ENCODE assay signal across 25 cellular contexts in the genomic region with DNA sequence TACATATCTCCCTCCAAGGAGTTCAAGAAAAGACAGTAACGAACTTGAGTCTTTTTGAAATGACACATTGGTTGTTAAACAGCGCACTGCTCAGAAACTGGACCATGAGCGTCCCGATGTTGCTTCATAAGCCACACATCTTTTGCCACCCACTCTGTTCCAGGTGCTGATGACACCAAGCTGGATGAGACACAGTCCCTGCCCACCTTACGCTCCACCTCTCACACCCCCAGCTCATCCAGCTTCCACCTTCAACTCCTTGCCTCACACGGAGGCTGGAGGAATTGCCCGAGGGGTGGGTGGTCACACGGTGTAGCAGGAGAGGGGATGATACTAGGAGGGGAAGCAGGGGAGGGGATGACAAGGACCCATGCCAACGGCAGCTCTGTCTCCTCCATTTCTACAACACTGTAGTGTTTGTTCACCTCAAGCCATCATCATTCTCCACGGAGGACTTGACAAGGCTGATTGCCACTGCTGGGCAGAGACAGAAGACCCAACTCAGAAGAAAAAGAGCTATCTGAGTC.
A peak's percentile ranks its signal among the peaks of the same experiment; 100 is the strongest.
DNase-seq lines count a peak whose midpoint lies in the region; ATAC-seq, FAIRE-seq and TF ChIP-seq lines count a peak whose summit lies in the region.
"Had no signal": no experiment of that assay in that cellular context is flagged by ENCODE, and none has a peak within 500 bp of the region (broad histone marks: within the 10 kb centered on the region; RNA-seq: fewer than 3 reads in every experiment).

No MANE protein-coding gene starts in this region.

- no peak overlapping the region for H3K18ac ChIP-seq in mesendoderm (ENCODE audit: low read length)

- no peak overlapping the region for H2BK5ac ChIP-seq in mesendoderm (ENCODE audit: low read length)

- in situ Hi-C loops in K562 (cut with MboI): no loop called here

- no peak overlapping the region for H2AFZ ChIP-seq in K562 (ENCODE audit: low read depth, low read length)
- H2AFZ ChIP-seq: GM23248 had no signal

- no peak overlapping the region for H4K5ac ChIP-seq in mesendoderm (ENCODE audit: low read length)

- H3K27me3 Mint-ChIP-seq in Calu3 (ENCODE audit: unreplicated experiment): no peaks in the 10 kb centered on the region
- H3K27me3 Mint-ChIP-seq: CD4-positive, alpha-beta T cell had no signal

- no peaks in the 10 kb centered on the region for H3K79me1 ChIP-seq in mesendoderm (ENCODE audit: low read length)

- no peak for TF ChIP-seq RAD21 in K562 (CRISPR knock-in tag; conservative IDR thresholded peaks at IDR 0.05 in 1 of 2, IDR thresholded peaks at IDR 0.05 in 1 of 2)

- POLR2A ChIA-PET in K562 (lab: Yijun Ruan, JAX): interaction anchor here (0.7 kb wide), 1 partner anchor 16 kb away, joined by 3 read pairs; no protein-coding TSS in a partner anchor

- no peaks in the 10 kb centered on the region for H3K36me3 Mint-ChIP-seq in Calu3 (ENCODE audit: insufficient read depth, unreplicated experiment)
- H3K36me3 Mint-ChIP-seq: CD14-positive monocyte had no signal

- H3K4me2 ChIP-seq in K562 (ENCODE audit: insufficient read depth, low read length): peak overlapping the region; percentile 4; the same call in 1 of the 2 replicates
- H3K4me2 ChIP-seq in mesendoderm (ENCODE audit: low read length): no peak overlapping the region

- TF ChIP-seq CTCF in K562 (IDR thresholded peaks at IDR 0.05 in 2 of 3, conservative IDR thresholded peaks at IDR 0.05 in 1 of 3; ENCODE audit: insufficient read depth in 2 of 3, low read depth in 1 of 3, low read length in 3 of 3): no peak
- no peak for TF ChIP-seq CTCF in Calu3 (IDR thresholded peaks at IDR 0.05; ENCODE audit: unreplicated experiment)

- H3K23ac ChIP-seq in mesendoderm (ENCODE audit: low read length): no peak overlapping the region

- H3K4me3 Mint-ChIP-seq in Calu3 (ENCODE audit: low read depth, unreplicated experiment): no peak overlapping the region
- H3K4me3 Mint-ChIP-seq: B cell; CD14-positive monocyte; CD4-positive, alpha-beta T cell; CD8-positive, alpha-beta memory T cell had no signal

- peak; percentile 17 for DNase-seq in activated CD8-positive, alpha-beta memory T cell treated with anti-CD3 and anti-CD28 coated beads for 24 hours
- DNase-seq in activated CD8-positive, alpha-beta memory T cell treated with anti-CD3 and anti-CD28 coated beads, Interleukin-2, amount 50 U/mL, for 4 hours: no peak
- DNase-seq in K562 (ENCODE audit: extremely low read depth in 1 of 4, low spot score in 3 of 4): no peak
- no peak for DNase-seq in mesendoderm
- DNase-seq in ureter (ENCODE audit: low spot score): peak; percentile 22
- no peak for DNase-seq in Calu3
- DNase-seq: CD4-positive, alpha-beta T cell; CD8-positive, alpha-beta memory T cell; DMS153; DMS79; EL; GF-D8; GM23248; H7; HCEC 1CT had no signal

- H3K4me3 ChIP-seq in K562 (no peak overlapping the region), mesendoderm (ENCODE audit: low read length) (no peak overlapping the region)
- H3K4me3 ChIP-seq: BLaER1 treated with 17β-estradiol and CSF1 and Interleukin-3, amounts not matched to agents 10 nM and 100 nM; GM23248 had no signal

- BruUV-seq in K562 (replicated peaks; lab: Mats Ljungman, UMichigan) (no TSS peak), Calu3 (replicated peaks; lab: Mats Ljungman, UMichigan) (no TSS peak)

- peaks cover 15 to 42% of the 10 kb centered on the region in 2 experiments; a peak in 4 of 5 replicates for H3K27me3 ChIP-seq in K562 (ENCODE audit: control insufficient read depth in 2 of 2, insufficient read depth in 2 of 2, low read length in 2 of 2)
- H3K27me3 ChIP-seq in mesendoderm (ENCODE audit: insufficient read depth, low read length, poor library complexity): no peaks in the 10 kb centered on the region
- H3K27me3 ChIP-seq: BLaER1 treated with 17β-estradiol and CSF1 and Interleukin-3, amounts not matched to agents 10 nM and 100 nM had no signal

- H3K9me1 ChIP-seq in K562 (ENCODE audit: control insufficient read depth, insufficient read depth, low read length): no peaks in the 10 kb centered on the region

- no peaks in the 10 kb centered on the region for H3K36me3 ChIP-seq in K562 (ENCODE audit: control insufficient read depth, insufficient read depth, low read length)
- H3K36me3 ChIP-seq in mesendoderm (ENCODE audit: control insufficient read depth, insufficient read depth, low read length): no peaks in the 10 kb centered on the region

- no peaks in the 10 kb centered on the region for H3K9me3 Mint-ChIP-seq in Calu3 (ENCODE audit: low read depth, unreplicated experiment)
- H3K9me3 Mint-ChIP-seq: CD4-positive, alpha-beta T cell had no signal

- ATAC-seq in K562: no peak
- ATAC-seq in GM21390 (IDR thresholded peaks at IDR 0.05; ENCODE audit: unreplicated experiment): no peak
- no peak for ATAC-seq in GM21367 (IDR thresholded peaks at IDR 0.05; ENCODE audit: unreplicated experiment)

- no peak overlapping the region for H2BK120ac ChIP-seq in mesendoderm (ENCODE audit: low read depth, low read length)

- no peak overlapping the region for H3K27ac Mint-ChIP-seq in Calu3 (ENCODE audit: unreplicated experiment)
- H3K27ac Mint-ChIP-seq: B cell; CD4-positive, alpha-beta T cell; CD8-positive, alpha-beta memory T cell had no signal

- TF ChIP-seq POLR2A in K562 (conservative IDR thresholded peaks at IDR 0.05): no peak

- H2BK15ac ChIP-seq in mesendoderm (replicated peaks; ENCODE audit: low read depth): no peak overlapping the region

- peaks cover 10 to 12% of the 10 kb centered on the region in 2 experiments; a peak in 4 of 5 replicates for H3K4me1 ChIP-seq in K562 (replicated peaks in 1 of 2; ENCODE audit: control insufficient read depth in 2 of 2, insufficient read depth in 2 of 2, low read length in 2 of 2)
- H3K4me1 ChIP-seq in mesendoderm (ENCODE audit: control insufficient read depth, low read depth, low read length): peaks cover 8% of the 10 kb centered on the region

- no peak for TF ChIP-seq EP300 in K562 (IDR thresholded peaks at IDR 0.05; ENCODE audit: low read length)

- no peak overlapping the region for H4K8ac ChIP-seq in mesendoderm (ENCODE audit: low read depth, low read length)

- no peaks in the 10 kb centered on the region for H3K9me3 ChIP-seq in K562 (replicated peaks; ENCODE audit: control insufficient read depth, insufficient read depth, low read depth, low read length)

- no peak overlapping the region for H3K4ac ChIP-seq in mesendoderm (ENCODE audit: low read depth, low read length)

- H3K4me1 Mint-ChIP-seq in Calu3 (ENCODE audit: low read depth, unreplicated experiment): no peaks in the 10 kb centered on the region
- H3K4me1 Mint-ChIP-seq: B cell; CD8-positive, alpha-beta memory T cell had no signal

- intact Hi-C loops in K562 (cut with micrococcal nuclease) (no loop called here), Calu3 (cut with micrococcal nuclease; ENCODE audit: unreplicated experiment) (no loop called here)

- FAIRE-seq in K562 (lab: Jason Lieb, UNC): no peak
- FAIRE-seq: A204.1, GM12891, GM18507, H1 had no signal

- no peaks in the 10 kb centered on the region; the same call in 1 of the 2 replicates for H4K20me1 ChIP-seq in K562 (replicated peaks; ENCODE audit: control insufficient read depth, insufficient read depth, low read length)
- H4K20me1 ChIP-seq: BLaER1 treated with 17β-estradiol and CSF1 and Interleukin-3, amounts not matched to agents 10 nM and 100 nM had no signal

- 7% methylated on average over 10 of the region's 10 CpGs for WGBS in K562 (ENCODE audit: insufficient coverage, low coverage, missing lambda C conversion rate)
- WGBS in mesendoderm (ENCODE audit: extremely low coverage, insufficient coverage, low lambda C conversion rate): no CpG with 5 or more reads among the region's 10 CpGs

- peak overlapping the region; percentile 87 for H2AK5ac ChIP-seq in mesendoderm (ENCODE audit: low read length)

- no peaks in the 10 kb centered on the region for H3K79me2 ChIP-seq in K562 (ENCODE audit: control insufficient read depth, insufficient read depth, low read length)
- H3K79me2 ChIP-seq in mesendoderm (ENCODE audit: control insufficient read depth, insufficient read depth, low read length): no peaks in the 10 kb centered on the region

- H3K9ac ChIP-seq in K562 (ENCODE audit: insufficient read depth in 1 of 2, low read depth in 2 of 2, low read length in 2 of 2) (no peak overlapping the region), mesendoderm (ENCODE audit: low read length) (no peak overlapping the region)
- H3K9ac ChIP-seq: BLaER1 treated with 17β-estradiol and CSF1 and Interleukin-3, amounts not matched to agents 10 nM and 100 nM; GM23248 had no signal

- H3K56ac ChIP-seq in mesendoderm (ENCODE audit: low read length): peak overlapping the region; percentile 37

- H3K27ac ChIP-seq in K562 (ENCODE audit: extremely low read depth, low read depth, low read length) (no peak overlapping the region), mesendoderm (ENCODE audit: low read depth, low read length) (no peak overlapping the region)
- H3K27ac ChIP-seq: 22Rv1; BLaER1 treated with 17β-estradiol and CSF1 and Interleukin-3, amounts not matched to agents 10 nM and 100 nM; GM23248 had no signal

- CTCF ChIA-PET in K562 (lab: Yijun Ruan, JAX; ENCODE audit: low intra/inter-chr PET ratio): no interaction called here
- CTCF ChIA-PET in Calu3 (lab: Charles Lee): no interaction called here

TF ChIP-seq in K562, 482 proteins besides CTCF, POLR2A, EP300 and RAD21 (continues in another document):
- TF ChIP-seq, protein P1, sequence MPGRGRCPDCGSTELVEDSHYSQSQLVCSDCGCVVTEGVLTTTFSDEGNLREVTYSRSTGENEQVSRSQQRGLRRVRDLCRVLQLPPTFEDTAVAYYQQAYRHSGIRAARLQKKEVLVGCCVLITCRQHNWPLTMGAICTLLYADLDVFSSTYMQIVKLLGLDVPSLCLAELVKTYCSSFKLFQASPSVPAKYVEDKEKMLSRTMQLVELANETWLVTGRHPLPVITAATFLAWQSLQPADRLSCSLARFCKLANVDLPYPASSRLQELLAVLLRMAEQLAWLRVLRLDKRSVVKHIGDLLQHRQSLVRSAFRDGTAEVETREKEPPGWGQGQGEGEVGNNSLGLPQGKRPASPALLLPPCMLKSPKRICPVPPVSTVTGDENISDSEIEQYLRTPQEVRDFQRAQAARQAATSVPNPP (IDR thresholded peaks at IDR 0.05; ENCODE audit: borderline replicate concordance, insufficient read depth, insufficient read length): no peak
- TF ChIP-seq, protein P2, sequence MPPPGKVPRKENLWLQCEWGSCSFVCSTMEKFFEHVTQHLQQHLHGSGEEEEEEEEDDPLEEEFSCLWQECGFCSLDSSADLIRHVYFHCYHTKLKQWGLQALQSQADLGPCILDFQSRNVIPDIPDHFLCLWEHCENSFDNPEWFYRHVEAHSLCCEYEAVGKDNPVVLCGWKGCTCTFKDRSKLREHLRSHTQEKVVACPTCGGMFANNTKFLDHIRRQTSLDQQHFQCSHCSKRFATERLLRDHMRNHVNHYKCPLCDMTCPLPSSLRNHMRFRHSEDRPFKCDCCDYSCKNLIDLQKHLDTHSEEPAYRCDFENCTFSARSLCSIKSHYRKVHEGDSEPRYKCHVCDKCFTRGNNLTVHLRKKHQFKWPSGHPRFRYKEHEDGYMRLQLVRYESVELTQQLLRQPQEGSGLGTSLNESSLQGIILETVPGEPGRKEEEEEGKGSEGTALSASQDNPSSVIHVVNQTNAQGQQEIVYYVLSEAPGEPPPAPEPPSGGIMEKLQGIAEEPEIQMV (tag; conservative IDR thresholded peaks at IDR 0.05; ENCODE audit: low read depth): no peak
- TF ChIP-seq COPS2 (conservative IDR thresholded peaks at IDR 0.05): no peak
- no peak for TF ChIP-seq ZNF253 (CRISPR knock-in tag; conservative IDR thresholded peaks at IDR 0.05)
- no peak for TF ChIP-seq TEAD2 (tag; IDR thresholded peaks at IDR 0.05)

Comparison
In these comparisons a context has a peak if more than half of its experiments do, and no peak if none do; other contexts are left out.
1. DNase-seq: peak in activated CD8-positive, alpha-beta memory T cell treated with anti-CD3 and anti-CD28 coated beads for 24 hours (single experiment) and ureter (single experiment); none in activated CD8-positive, alpha-beta memory T cell treated with anti-CD3 and anti-CD28 coated beads, Interleukin-2, amount 50 U/mL, for 4 hours (single experiment), K562 (0 of 4), mesendoderm (single experiment) and Calu3 (single experiment).